ENCODE assay signal across 26 cellular contexts in genomic region chr10:208616-209015, GRCh38.
"Had no signal": no experiment of that assay in that cellular context is flagged by ENCODE, and none has a peak within 500 bp of the region (broad histone marks: within the 10 kb centered on the region; RNA-seq: fewer than 3 reads in every experiment).

No MANE protein-coding gene starts in this region.

- H3K4me1 ChIP-seq: suprapubic skin, testis, thyroid gland, tibial artery, tibial nerve, transverse colon, upper lobe of left lung, upper lobe of right lung, uterus, vagina had no signal

- H3K27ac ChIP-seq: stomach, suprapubic skin, testis, thoracic aorta, thyroid gland, tibial artery, tibial nerve, transverse colon, upper lobe of left lung, upper lobe of right lung, uterus, vagina had no signal

- DNase-seq: stimulated activated CD4-positive, alpha-beta T cell treated with anti-CD3 and anti-CD28 coated beads, Interleukin-2, amount 100 ng/mL, for 48 hours; stimulated activated CD4-positive, alpha-beta T cell treated with anti-CD3 and anti-CD28 coated beads, Interleukin-4, amount 100 ng/mL, for 1 hour; stimulated activated CD4-positive, alpha-beta T cell treated with anti-CD3 and anti-CD28 coated beads, Interleukin-4, amount 100 ng/mL, for 24 hours; stimulated activated CD4-positive, alpha-beta T cell treated with anti-CD3 and anti-CD28 coated beads, Interleukin-4, amount 100 ng/mL, for 4 hours; stimulated activated CD8-positive, alpha-beta memory T cell treated with anti-CD3 and anti-CD28 coated beads, Interleukin-4, amount 100 ng/mL, for 48 hours; stimulated activated naive B cell treated with anti-CD40 and anti-IgM and Interleukin-4, amounts not matched to agents 10 μg/mL and 1 μg/mL and 100 μg/mL, for 72 hours; stimulated activated naive CD4-positive, alpha-beta T cell; stimulated activated naive CD4-positive, alpha-beta T cell treated with Interleukin-2 at 50 U/mL for 16 hours; stimulated activated naive CD8-positive, alpha-beta T cell treated with anti-CD3 and anti-CD28 coated beads, Interleukin-15, amount 100 ng/mL, for 72 hours; stimulated activated naive CD8-positive, alpha-beta T cell treated with anti-CD3 and anti-CD28 coated beads, Interleukin-15, Interleukin-2, amounts not matched to agents 100 U/mL and 50 U/mL, for 24 hours; stomach; substantia nigra; testis; thyroid gland; tibial artery; transverse colon; upper lobe of left lung; upper lobe of right lung; uterus had no signal

- FAIRE-seq: urothelium cell line had no signal

- ATAC-seq: stimulated activated effector memory CD8-positive, alpha-beta T cell treated with anti-CD3 and anti-CD28 coated beads, Interleukin-12 subunit alpha, Interleukin-12 subunit beta, amount 100 ng/mL, for 72 hours; stimulated activated memory B cell treated with anti-CD40 and anti-IgM and Interleukin-4, amounts not matched to agents 10 μg/mL and 1 μg/mL and 100 μg/mL, for 72 hours; stimulated activated naive B cell treated with anti-CD40 and anti-IgM and Interleukin-4, amounts not matched to agents 10 μg/mL and 1 μg/mL and 100 μg/mL, for 72 hours; stimulated activated naive CD8-positive, alpha-beta T cell treated with anti-CD3 and anti-CD28 coated beads, Interleukin-15, amount 100 ng/mL, for 72 hours; stimulated activated naive CD8-positive, alpha-beta T cell treated with anti-CD3 and anti-CD28 coated beads, Interleukin-15, Interleukin-2, amounts not matched to agents 100 U/mL and 50 U/mL, for 24 hours; upper lobe of right lung had no signal

- H3K27me3 ChIP-seq: stomach, suprapubic skin, testis, thyroid gland, tibial artery, tibial nerve, transverse colon, upper lobe of left lung, upper lobe of right lung, uterus, vagina had no signal

- H3K4me3 ChIP-seq: stomach, suprapubic skin, testis, thoracic aorta, thyroid gland, tibial artery, tibial nerve, transverse colon, upper lobe of left lung, upper lobe of right lung, uterus, vagina had no signal

- H3K9me3 ChIP-seq: stomach, suprapubic skin, testis, thoracic aorta, thyroid gland, tibial artery, tibial nerve, transverse colon, upper lobe of left lung, upper lobe of right lung, uterus, vagina had no signal
